8 cellular contexts compared by ENCODE assay signal in genomic region chr9:125746017-125746773, GRCh38. TPM values are rescaled to one million over a fixed set of nuclear protein-coding genes. Genes with fewer than 3 reads are reported as not detected.
DNase-seq lines count a peak whose midpoint lies in the region; ATAC-seq, FAIRE-seq and TF ChIP-seq lines count a peak whose summit lies in the region.

No MANE protein-coding gene starts in this region.

- TF ChIP-seq POLR2A in GM12891 (IDR thresholded peaks at IDR 0.05; ENCODE audit: low read depth, low read length), result peak; percentile 54; the same call in 1 of the 2 replicates
- peak in 1 of 2 donors; percentile 77 for TF ChIP-seq POLR2A in adrenal gland (IDR thresholded peaks at IDR 0.05)
- peak in 3 of 4 donors; percentile 8 to 74 (median 45) for TF ChIP-seq POLR2A in upper lobe of left lung (IDR thresholded peaks at IDR 0.05)

- H3K4me1 ChIP-seq in adrenal gland (replicated peaks in 1 of 2), result peaks cover 11 to 27% of the 10 kb centered on the region in 2 donors
- H3K4me1 ChIP-seq in heart right ventricle, result peaks cover 0 to 36% (median 27%) of the 10 kb centered on the region in 9 donors
- peaks cover 14 to 23% (median 21%) of the 10 kb centered on the region in 4 donors for H3K4me1 ChIP-seq in upper lobe of left lung

- intact Hi-C loops in adrenal gland (cut with DNase I), result loop anchor here in 1 of 2 donors (5.0 kb wide), 2 partner anchors 76 to 334 kb away; no protein-coding TSS in a partner anchor
- intact Hi-C loops in heart right ventricle (cut with DNase I), result loop anchor here in 4 of 10 donors (5.0 to 10.0 kb wide), 5 partner anchors 39 to 191 kb away; partner anchors contain the start of gene MAPKAP1 (in 2 of the 4)
- intact Hi-C loops in posterior cingulate gyrus (cut with DNase I), result loop anchor here (1.0 kb wide), 2 partner anchors 39 to 143 kb away; partner anchors contain the start of gene MAPKAP1

- ATAC-seq in HG02798 (IDR thresholded peaks at IDR 0.05; ENCODE audit: poor library complexity, unreplicated experiment), result peak; percentile 70
- peak; percentile 94 to 98 (median 96) for ATAC-seq in heart right ventricle
- ATAC-seq in upper lobe of left lung (ENCODE audit: low FRiP score in 2 of 2), result peak; percentile 96 to 97

- TF ChIP-seq CTCF in adrenal gland (IDR thresholded peaks at IDR 0.05), result no peak
- TF ChIP-seq CTCF in heart right ventricle (IDR thresholded peaks at IDR 0.05), result no peak
- TF ChIP-seq CTCF in upper lobe of left lung (IDR thresholded peaks at IDR 0.05), result peak in 1 of 6 experiments; percentile 15

- no peaks in the 10 kb centered on the region for H3K27me3 ChIP-seq in adrenal gland
- no peaks in the 10 kb centered on the region for H3K27me3 ChIP-seq in heart right ventricle
- H3K27me3 ChIP-seq in upper lobe of left lung, result no peaks in the 10 kb centered on the region

- DNase-seq in GM12891 (ENCODE audit: insufficient read length, low spot score) (peak; percentile 85), NCI-H1436 (lab: John Stamatoyannopoulos, UW) (peak; percentile 98), SW480 (ENCODE audit: low spot score) (peak; percentile 97), adrenal gland (peak; percentile 95 to 98 (median 96)), heart right ventricle (peak; percentile 95 to 96), posterior cingulate gyrus (peak; percentile 88 to 99 (median 93)), upper lobe of left lung (peak; percentile 97 to 99)

- H3K36me3 ChIP-seq in adrenal gland (replicated peaks in 1 of 2), result no peaks in the 10 kb centered on the region
- H3K36me3 ChIP-seq in heart right ventricle, result no peaks in the 10 kb centered on the region
- no peaks in the 10 kb centered on the region for H3K36me3 ChIP-seq in upper lobe of left lung

- TF ChIP-seq EP300 in upper lobe of left lung (IDR thresholded peaks at IDR 0.05), result no peak

- peak; percentile 91 for FAIRE-seq in GM12891 (lab: Jason Lieb, UNC)

- H3K27ac ChIP-seq in adrenal gland (peak overlapping the region; percentile 37 to 91 (median 77)), heart right ventricle (peak overlapping the region; percentile 65 to 94 (median 85)), upper lobe of left lung (peak overlapping the region; percentile 78 to 95 (median 86))

- 1% methylated on average over 23 to 78 of the region's 79 CpGs for WGBS in adrenal gland, 4 donors
- 0 to 1% methylated on average over 66 to 78 of the region's 79 CpGs for WGBS in heart right ventricle, 2 donors
- WGBS in upper lobe of left lung, 2 donors, result 0 to 1% methylated on average over 6 to 53 of the region's 79 CpGs

- H3K4me3 ChIP-seq in adrenal gland (peak overlapping the region in 2 of 4 donors; percentile 36 to 80), heart right ventricle (peak overlapping the region; percentile 54 to 90 (median 77)), upper lobe of left lung (peak overlapping the region; percentile 44 to 88 (median 82))

- H3K9me3 ChIP-seq in adrenal gland (replicated peaks in 1 of 3), result no peaks in the 10 kb centered on the region
- no peaks in the 10 kb centered on the region for H3K9me3 ChIP-seq in heart right ventricle
- H3K9me3 ChIP-seq in upper lobe of left lung, result no peaks in the 10 kb centered on the region

TF ChIP-seq in GM12891, 5 proteins besides CTCF, POLR2A, EP300 and RAD21:
- TF ChIP-seq POU2F2 (IDR thresholded peaks at IDR 0.05; ENCODE audit: low read depth, low read length), result no peak
- no peak for TF ChIP-seq PAX5 (IDR thresholded peaks at IDR 0.05; ENCODE audit: insufficient read depth, low read length, severe bottlenecking)
- no peak for TF ChIP-seq SPI1 (IDR thresholded peaks at IDR 0.05; ENCODE audit: low read depth, low read length)
- peak; percentile 43; the same call in 1 of the 2 replicates for TF ChIP-seq POLR2AphosphoS5 (IDR thresholded peaks at IDR 0.05; ENCODE audit: low read depth, low read length)
- TF ChIP-seq TAF1 (IDR thresholded peaks at IDR 0.05; ENCODE audit: low read depth, low read length), result peak; percentile 32; the same call in 1 of the 2 replicates

RNA-seq across cellular contexts. Expression of gene PBX3, which starts 1.0 kb away (rescaled TPM):
- polyA plus RNA-seq in GM12891 (2012; ENCODE audit: low read depth, missing spikeins), result 19.2 TPM
- 100 to 1,000 TPM in 7 of 8 donors, 10 to 100 TPM in 1; 55.3 to 231 (median 138) TPM for total RNA-seq in adrenal gland
- 10 to 100 TPM; 43.4 to 57.8 (median 56.1) TPM for polyA plus RNA-seq in adrenal gland
- 10 to 100 TPM; 47.3 to 79.6 (median 57.1) TPM for total RNA-seq in heart right ventricle
- polyA plus RNA-seq in heart right ventricle, result 10 to 100 TPM; 14.5 to 24.5 TPM
- total RNA-seq in upper lobe of left lung, result 10 to 100 TPM; 25.7 to 57.6 (median 41.9) TPM

RNA-seq across cellular contexts. Expression of gene MAPKAP1, which starts 39.2 kb away (rescaled TPM):
- polyA plus RNA-seq in GM12891 (2012; ENCODE audit: low read depth, missing spikeins), result 65.6 TPM
- total RNA-seq in adrenal gland, result 100 to 1,000 TPM in 5 of 8 donors, 10 to 100 TPM in 3; 72.2 to 156 (median 113) TPM
- polyA plus RNA-seq in adrenal gland, result 10 to 100 TPM; 73.8 to 94.2 (median 86.2) TPM
- 100 to 1,000 TPM; 102 to 143 (median 116) TPM for total RNA-seq in heart right ventricle
- 100 to 1,000 TPM; 116 to 136 TPM for polyA plus RNA-seq in heart right ventricle
- total RNA-seq in upper lobe of left lung, result 10 to 100 TPM; 60.8 to 84.0 (median 71.5) TPM
